ENCODE assay signal across 15 cellular contexts in genomic region chr6:160933256-160933655, GRCh38. TPM values are rescaled to one million over a fixed set of nuclear protein-coding genes. Genes with fewer than 3 reads are reported as not detected.
DNase-seq lines count a peak whose midpoint lies in the region; ATAC-seq and TF ChIP-seq lines count a peak whose summit lies in the region.
"Had no signal": no experiment of that assay in that cellular context is flagged by ENCODE, and none has a peak within 500 bp of the region (broad histone marks: within the 10 kb centered on the region; RNA-seq: fewer than 3 reads in every experiment).

No MANE protein-coding gene starts in this region.

- peaks cover 10 to 16% of the 10 kb centered on the region in 2 donors for H3K4me1 ChIP-seq in adrenal gland (replicated peaks in 1 of 2)

- H3K4me3 Mint-ChIP-seq in HFFc6 (no peak overlapping the region), chondrocyte (ENCODE audit: unreplicated experiment) (no peak overlapping the region), Calu3 (ENCODE audit: low read depth, unreplicated experiment) (no peak overlapping the region)
- H3K4me3 Mint-ChIP-seq: activated CD4-positive, alpha-beta T cell treated with anti-CD3 and anti-CD28 coated beads, Interleukin-2, amount 10 ng/mL, durations not matched to agents 7 days and 5 days; activated naive CD8-positive, alpha-beta T cell had no signal

- no peaks in the 10 kb centered on the region for H3K9me3 Mint-ChIP-seq in HFFc6
- peaks cover 9% of the 10 kb centered on the region for H3K9me3 Mint-ChIP-seq in chondrocyte (ENCODE audit: low read depth)
- H3K9me3 Mint-ChIP-seq in Calu3 (ENCODE audit: low read depth, unreplicated experiment), result peaks cover 3% of the 10 kb centered on the region
- H3K9me3 Mint-ChIP-seq: activated CD4-positive, alpha-beta T cell treated with anti-CD3 and anti-CD28 coated beads, Interleukin-2, amount 10 ng/mL, durations not matched to agents 7 days and 5 days had no signal

- TF ChIP-seq CTCF in HFFc6 (IDR thresholded peaks at IDR 0.05) (peak; percentile 12; the same call in 1 of the 2 replicates), chondrocyte (IDR thresholded peaks at IDR 0.05) (peak; percentile 21), adrenal gland (IDR thresholded peaks at IDR 0.05) (no peak), Calu3 (IDR thresholded peaks at IDR 0.05; ENCODE audit: unreplicated experiment) (no peak)

- no peaks in the 10 kb centered on the region for H3K36me3 ChIP-seq in adrenal gland (replicated peaks in 1 of 2)
- H3K36me3 ChIP-seq: pancreas, stomach had no signal

- ATAC-seq in HG02798 (IDR thresholded peaks at IDR 0.05; ENCODE audit: poor library complexity, unreplicated experiment), result no peak
- ATAC-seq: pancreas had no signal

- no peaks in the 10 kb centered on the region for H3K9me3 ChIP-seq in adrenal gland (replicated peaks in 1 of 3)
- H3K9me3 ChIP-seq: pancreas had no signal

- intact Hi-C loops in adrenal gland (cut with DNase I) (loop anchor here (5.0 to 10.0 kb wide), 4 partner anchors 52 to 439 kb away; partner anchors contain the start of gene MAP3K4 (in 1 of the 2)), Calu3 (cut with micrococcal nuclease; ENCODE audit: unreplicated experiment) (loop anchor here (5.0 kb wide), 3 partner anchors 59 to 439 kb away; partner anchors contain the start of gene MAP3K4)

- no peak for TF ChIP-seq POLR2A in adrenal gland (IDR thresholded peaks at IDR 0.05)

- no TSS peak for BruUV-seq in Calu3 (replicated peaks; lab: Mats Ljungman, UMichigan)

- H3K4me3 ChIP-seq in adrenal gland, result no peak overlapping the region
- H3K4me3 ChIP-seq: pancreas, stomach had no signal

- 78 to 83% (median 79%) methylated on average over 8 of the region's 8 CpGs for WGBS in adrenal gland, 4 donors

- no peak overlapping the region for H3K27ac ChIP-seq in adrenal gland
- H3K27ac ChIP-seq: pancreas, stomach had no signal

- CTCF ChIA-PET in Calu3 (lab: Charles Lee), result no interaction called here

- H3K27me3 Mint-ChIP-seq in HFFc6 (ENCODE audit: insufficient read depth) (peaks cover 16% of the 10 kb centered on the region), chondrocyte (ENCODE audit: low read depth) (peaks cover 4% of the 10 kb centered on the region), Calu3 (ENCODE audit: unreplicated experiment) (no peaks in the 10 kb centered on the region)

- peak; percentile 57 for DNase-seq in ELF-1 (ENCODE audit: low read depth, low spot score)
- DNase-seq in HFFc6, result no peak
- no peak for DNase-seq in chondrocyte (ENCODE audit: low spot score)
- peak; percentile 67 for DNase-seq in iPS-NIHi7 (ENCODE audit: extremely low spot score)
- DNase-seq in adrenal gland, result no peak
- DNase-seq in Calu3, result no peak
- DNase-seq in activated T-cell treated with anti-CD3 and anti-CD28 coated beads, Interleukin-2, amount 50 U/mL, for 48 hours, result no peak
- DNase-seq: activated CD4-positive, alpha-beta T cell treated with anti-CD3 and anti-CD28 coated beads, Interleukin-2, amount 10 ng/mL, durations not matched to agents 7 days and 5 days; C1 segment of cervical spinal cord; NCI-H2029; pancreas; stomach; T1000 had no signal

- no peaks in the 10 kb centered on the region for H3K27me3 ChIP-seq in adrenal gland
- H3K27me3 ChIP-seq: pancreas had no signal

- no peaks in the 10 kb centered on the region for H3K36me3 Mint-ChIP-seq in HFFc6 (ENCODE audit: low read depth)
- H3K36me3 Mint-ChIP-seq in chondrocyte (ENCODE audit: low read depth), result peaks cover 1% of the 10 kb centered on the region
- H3K36me3 Mint-ChIP-seq in Calu3 (ENCODE audit: insufficient read depth, unreplicated experiment), result no peaks in the 10 kb centered on the region
- H3K36me3 Mint-ChIP-seq: activated naive CD8-positive, alpha-beta T cell had no signal

- H3K27ac Mint-ChIP-seq in HFFc6 (no peak overlapping the region), chondrocyte (ENCODE audit: unreplicated experiment) (no peak overlapping the region), Calu3 (ENCODE audit: unreplicated experiment) (no peak overlapping the region)
- H3K27ac Mint-ChIP-seq: activated CD4-positive, alpha-beta T cell treated with anti-CD3 and anti-CD28 coated beads, Interleukin-2, amount 10 ng/mL, durations not matched to agents 7 days and 5 days; activated naive CD8-positive, alpha-beta T cell had no signal

- peaks cover 6% of the 10 kb centered on the region; the same call in 1 of the 2 replicates for H3K4me1 Mint-ChIP-seq in HFFc6 (ENCODE audit: low read depth)
- H3K4me1 Mint-ChIP-seq in chondrocyte (ENCODE audit: low read depth), result peaks cover 6% of the 10 kb centered on the region
- H3K4me1 Mint-ChIP-seq in Calu3 (ENCODE audit: low read depth, unreplicated experiment), result no peaks in the 10 kb centered on the region

RNA-seq across cellular contexts. Expression of gene MAP3K4, which starts 58.3 kb away (rescaled TPM):
- 10 to 100 TPM; 16.8 to 26.2 (median 22.3) TPM for total RNA-seq in HFFc6 (2021; fragmentation: NEBNext Ultra II Directional; extraction: Animal tissue kit (Norgen Biotek cat#: 25700))
- total RNA-seq in chondrocyte (25.5 to 34.1 TPM (median 33.2 TPM) in 3 replicates), adrenal gland (10 to 100 TPM; 11.9 to 37.0 (median 20.4) TPM), Calu3 (2022) (62.2 and 71.7 TPM in 2 replicates)
- polyA plus RNA-seq in adrenal gland, result 10 to 100 TPM; 14.7 to 17.4 (median 16.2) TPM

Comparison
In these comparisons a context has a peak if more than half of its experiments do, and no peak if none do; other contexts are left out.
1. DNase-seq: peak in ELF-1 (single experiment) and iPS-NIHi7 (single experiment); none in HFFc6 (single experiment), chondrocyte (single experiment), adrenal gland (0 of 7), Calu3 (single experiment) and activated T-cell treated with anti-CD3 and anti-CD28 coated beads, Interleukin-2, amount 50 U/mL, for 48 hours (0 of 2).
2. CTCF ChIP-seq: peak in HFFc6 (single experiment) and chondrocyte (single experiment); none in adrenal gland (0 of 6) and Calu3 (single experiment).